Comparison of ENCODE assay signal across 17 cellular contexts in genomic region chr5:127419858-127420257, GRCh38.
DNase-seq lines count a peak whose midpoint lies in the region; TF ChIP-seq lines count a peak whose summit lies in the region.
"Had no signal": no experiment of that assay in that cellular context is flagged by ENCODE, and none has a peak within 500 bp of the region (broad histone marks: within the 10 kb centered on the region; RNA-seq: fewer than 3 reads in every experiment).

No MANE protein-coding gene starts in this region.

- no peaks in the 10 kb centered on the region for H3K9me3 ChIP-seq in hepatocyte (ENCODE audit: low read depth)
- H3K9me3 ChIP-seq in osteoblast (ENCODE audit: low read depth, low read length) = no peaks in the 10 kb centered on the region
- H3K9me3 ChIP-seq: A549 had no signal

- H3K27me3 ChIP-seq in hepatocyte (no peaks in the 10 kb centered on the region), osteoblast (ENCODE audit: insufficient read depth, low read length) (peaks cover 4% of the 10 kb centered on the region)
- H3K27me3 ChIP-seq: BLaER1 had no signal

- DNase-seq in hepatocyte (ENCODE audit: low spot score) (no peak), osteoblast (ENCODE audit: insufficient read length, low spot score, missing footprints) (no peak)
- DNase-seq in stimulated activated CD8-positive, alpha-beta memory T cell treated with anti-CD3 and anti-CD28 coated beads, Interleukin-4, amount 100 ng/mL, for 48 hours = no peak
- DNase-seq: Calu3; CD4-positive, CD25-positive, alpha-beta regulatory T cell; DMS153; DMS79 treated with DMSO at 0.1 percent for 48 hours; EL; H7; IMR-90 had no signal

- H3K4me3 ChIP-seq in hepatocyte (no peak overlapping the region), osteoblast (ENCODE audit: insufficient read depth, low read length) (no peak overlapping the region)
- H3K4me3 ChIP-seq: A549, BLaER1, GM23338 had no signal

- H3K36me3 ChIP-seq in hepatocyte (replicated peaks; ENCODE audit: insufficient read depth, low read depth) (no peaks in the 10 kb centered on the region), osteoblast (ENCODE audit: insufficient read depth, low read length) (no peaks in the 10 kb centered on the region)
- H3K36me3 ChIP-seq: BLaER1 had no signal

- H3K27ac ChIP-seq in C4-2B (peak overlapping the region; percentile 33), angular gyrus (ENCODE audit: low read depth, low read length) (peak overlapping the region; percentile 37), hepatocyte (peak overlapping the region; percentile 60), temporal lobe (ENCODE audit: low read depth, low read length) (peak overlapping the region; percentile 47), osteoblast (ENCODE audit: low read depth, low read length) (no peak overlapping the region)
- H3K27ac ChIP-seq: A549, BLaER1, HL-60 had no signal

- H3K4me2 ChIP-seq in hepatocyte (no peak overlapping the region), osteoblast (ENCODE audit: insufficient read depth, low read length) (no peak overlapping the region)
- H3K4me2 ChIP-seq: A549, BLaER1, GM23338 had no signal

- WGBS in hepatocyte (ENCODE audit: low lambda C conversion rate, missing lambda C conversion rate) = 91% methylated on average over 17 of the region's 17 CpGs

- peaks cover 5% of the 10 kb centered on the region for H3K4me1 ChIP-seq in hepatocyte (ENCODE audit: insufficient read depth)
- H3K4me1 ChIP-seq in osteoblast (ENCODE audit: insufficient read depth, low read length) = no peaks in the 10 kb centered on the region
- H3K4me1 ChIP-seq: A549, BLaER1 had no signal

- H4K20me1 ChIP-seq in hepatocyte (ENCODE audit: insufficient read depth, poor library complexity, severe bottlenecking) (no peaks in the 10 kb centered on the region), osteoblast (ENCODE audit: insufficient read depth, low read length) (no peaks in the 10 kb centered on the region)
- H4K20me1 ChIP-seq: BLaER1 had no signal

- no peak for TF ChIP-seq CTCF in C4-2B (conservative IDR thresholded peaks at IDR 0.05)
- TF ChIP-seq CTCF in hepatocyte (IDR thresholded peaks at IDR 0.05; ENCODE audit: poor library complexity) = no peak
- no peak for TF ChIP-seq CTCF in osteoblast (IDR thresholded peaks at IDR 0.05; ENCODE audit: extremely low read depth, low read depth, low read length)

- H3K79me2 ChIP-seq in hepatocyte = no peaks in the 10 kb centered on the region
- H3K79me2 ChIP-seq in osteoblast (ENCODE audit: insufficient read depth, low read length) = no peaks in the 10 kb centered on the region

- no peaks in the 10 kb centered on the region for H3K9me2 ChIP-seq in hepatocyte (replicated peaks; ENCODE audit: insufficient read depth)

- no peak overlapping the region for H2AFZ ChIP-seq in hepatocyte
- no peak overlapping the region for H2AFZ ChIP-seq in osteoblast (ENCODE audit: low read length)
- H2AFZ ChIP-seq: GM23338 had no signal
